Comparison of ENCODE assay signal across 14 cellular contexts in genomic region chr2:164898475-164898874, GRCh38. TPM values are rescaled to one million over a fixed set of nuclear protein-coding genes. Genes with fewer than 3 reads are reported as not detected.
A peak's percentile ranks its signal among the peaks of the same experiment; 100 is the strongest.
DNase-seq lines count a peak whose midpoint lies in the region; ATAC-seq, FAIRE-seq and TF ChIP-seq lines count a peak whose summit lies in the region.
"Had no signal": no experiment of that assay in that cellular context is flagged by ENCODE, and none has a peak within 500 bp of the region (broad histone marks: within the 10 kb centered on the region; RNA-seq: fewer than 3 reads in every experiment).

No MANE protein-coding gene starts in this region.

- TF ChIP-seq CTCF in pancreas (IDR thresholded peaks at IDR 0.05) = no peak

- DNase-seq in EH (ENCODE audit: low read depth) (peak; percentile 89), SK-N-DZ (ENCODE audit: low spot score) (peak; percentile 35), fibroblast of gingiva (ENCODE audit: low read depth) (peak; percentile 45), pancreas (no peak), islet precursor cell (no peak), COR-L47 (lab: John Stamatoyannopoulos, UW) (no peak), MV-4-11 (lab: John Stamatoyannopoulos, UW) (no peak)
- DNase-seq: CD8-positive, alpha-beta memory T cell; esophagus squamous epithelium; left ventricle myocardium inferior; NCI-H187; psoas muscle; tibial artery had no signal

- no peak overlapping the region for H3K4me3 ChIP-seq in pancreas
- H3K4me3 ChIP-seq: esophagus squamous epithelium, left ventricle myocardium inferior, psoas muscle, tibial artery had no signal

- no peak for FAIRE-seq in pancreas (lab: Jason Lieb, UNC)

- 15 to 16% methylated on average over 3 of the region's 3 CpGs for WGBS in pancreas, 2 donors

- intact Hi-C loops in pancreas (cut with DNase I) = no loop called here

- no peaks in the 10 kb centered on the region for H3K36me3 ChIP-seq in pancreas
- H3K36me3 ChIP-seq: esophagus squamous epithelium, left ventricle myocardium inferior, tibial artery had no signal

- peak overlapping the region in 2 of 4 donors; percentile 40 to 46 for H3K27ac ChIP-seq in pancreas
- H3K27ac ChIP-seq: esophagus squamous epithelium, left ventricle myocardium inferior, psoas muscle, tibial artery had no signal

- no peaks in the 10 kb centered on the region for H3K9me3 ChIP-seq in pancreas
- H3K9me3 ChIP-seq: esophagus squamous epithelium, psoas muscle, tibial artery had no signal

- ATAC-seq in pancreas (peak in 3 of 4 donors; percentile 71 to 79 (median 76)), GM21447 (IDR thresholded peaks at IDR 0.05; ENCODE audit: unreplicated experiment) (no peak)
- ATAC-seq: psoas muscle had no signal

- peaks cover 7 to 27% (median 16%) of the 10 kb centered on the region in 3 donors for H3K4me1 ChIP-seq in pancreas
- H3K4me1 ChIP-seq: psoas muscle had no signal

- H3K27me3 ChIP-seq in pancreas = no peaks in the 10 kb centered on the region
- H3K27me3 ChIP-seq: esophagus squamous epithelium, tibial artery had no signal

RNA-seq across cellular contexts. Expression of gene SLC38A11, which starts 56.9 kb away (rescaled TPM):
- polyA plus RNA-seq in SK-N-DZ (2014; cell fraction: cytosol; rRNA removed) = 0.09 TPM in 1 of 2 replicates, not detected in the other
- polyA plus RNA-seq in SK-N-DZ (2014; cell fraction: nucleus; rRNA removed) = 0.21 and 0.27 TPM in 2 replicates
- 1 to 10 TPM in 4 of 6 donors, under 1 TPM in 2; 0.55 to 5.7 (median 2.0) TPM for total RNA-seq in pancreas
- 1 to 10 TPM; 2.5 to 3.9 TPM for polyA plus RNA-seq in pancreas
- total RNA-seq: CD8-positive, alpha-beta memory T cell had no signal
- polyA plus RNA-seq: CD8-positive, alpha-beta memory T cell had no signal

RNA-seq across cellular contexts. Expression of gene COBLL1, which starts 56.9 kb away (rescaled TPM):
- 1.4 and 5.3 TPM in 2 replicates for polyA plus RNA-seq in SK-N-DZ (2014; cell fraction: cytosol; rRNA removed)
- 1.9 and 5.7 TPM in 2 replicates for polyA plus RNA-seq in SK-N-DZ (2014; cell fraction: nucleus; rRNA removed)
- total RNA-seq in pancreas = 10 to 100 TPM; 45.2 to 74.5 (median 63.0) TPM
- 10 to 100 TPM; 18.0 to 18.6 TPM for polyA plus RNA-seq in pancreas
- total RNA-seq: CD8-positive, alpha-beta memory T cell had no signal
- polyA plus RNA-seq: CD8-positive, alpha-beta memory T cell had no signal

Comparison
In these comparisons a context has a peak if more than half of its experiments do, and no peak if none do; other contexts are left out.
1. DNase-seq: peak in EH (single experiment), SK-N-DZ (single experiment) and fibroblast of gingiva (single experiment); none in pancreas (0 of 6), islet precursor cell (single experiment), COR-L47 (single experiment) and MV-4-11 (single experiment).